ENCODE assay signal across 1 cellular context in the genomic region with DNA sequence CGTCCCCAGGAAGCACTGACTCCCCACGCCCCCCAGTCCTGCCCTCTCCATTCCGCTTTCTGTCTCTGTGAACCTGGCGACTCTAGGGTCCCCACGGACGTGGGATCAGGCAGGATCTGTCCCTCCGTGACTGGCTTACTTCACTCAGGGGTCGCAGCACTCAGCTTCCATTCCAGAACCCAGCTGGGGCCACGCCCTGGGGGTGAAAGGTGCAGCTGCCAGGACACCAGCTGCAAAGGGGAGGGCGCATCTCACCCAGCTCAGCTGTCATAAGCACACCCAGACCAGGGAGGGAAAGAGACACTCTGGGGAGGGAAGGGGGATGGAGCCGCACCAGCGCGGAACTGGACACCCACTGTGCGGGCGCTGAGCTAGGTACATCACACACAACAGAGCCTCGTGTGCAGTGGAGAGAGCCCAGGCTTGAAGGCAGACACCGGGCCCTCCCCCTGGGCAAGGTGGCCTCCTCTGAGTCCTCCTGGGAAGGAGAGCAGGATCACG.
TF ChIP-seq lines count a peak whose summit lies in the region.

No MANE protein-coding gene starts in this region.

TF ChIP-seq in SK-N-SH, 30 proteins besides CTCF, POLR2A, EP300 and RAD21:
- no peak for TF ChIP-seq JUND (IDR thresholded peaks at IDR 0.05)
- TF ChIP-seq GATA2 (CRISPR knock-in tag; IDR thresholded peaks at IDR 0.05) = no peak
- no peak for TF ChIP-seq SIN3A (IDR thresholded peaks at IDR 0.05; ENCODE audit: borderline replicate concordance, low read depth, low read length)
- TF ChIP-seq MXI1 (IDR thresholded peaks at IDR 0.05; ENCODE audit: low read depth, low read length) = no peak
- TF ChIP-seq FOXM1 (IDR thresholded peaks at IDR 0.05; ENCODE audit: low read depth) = no peak
- TF ChIP-seq, protein P1, sequence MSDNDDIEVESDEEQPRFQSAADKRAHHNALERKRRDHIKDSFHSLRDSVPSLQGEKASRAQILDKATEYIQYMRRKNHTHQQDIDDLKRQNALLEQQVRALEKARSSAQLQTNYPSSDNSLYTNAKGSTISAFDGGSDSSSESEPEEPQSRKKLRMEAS (IDR thresholded peaks at IDR 0.05; ENCODE audit: low read depth) = no peak
